ENCODE assay signal across 12 cellular contexts in genomic region chr16:31701734-31702133, GRCh38.
A peak's percentile ranks its signal among the peaks of the same experiment; 100 is the strongest.
DNase-seq lines count a peak whose midpoint lies in the region; ATAC-seq and TF ChIP-seq lines count a peak whose summit lies in the region.
"Had no signal": no experiment of that assay in that cellular context is flagged by ENCODE, and none has a peak within 500 bp of the region (broad histone marks: within the 10 kb centered on the region; RNA-seq: fewer than 3 reads in every experiment).

No MANE protein-coding gene starts in this region.

- peak overlapping the region; percentile 74 for H3K4me3 ChIP-seq in Karpas-422 (ENCODE audit: low read length)

- H2AFZ ChIP-seq in Karpas-422 (ENCODE audit: low read length): no peak overlapping the region

- peak overlapping the region; percentile 85 for H3K4me2 ChIP-seq in Karpas-422 (ENCODE audit: low read depth, low read length, poor library complexity, severe bottlenecking)

- no peaks in the 10 kb centered on the region for H3K9me3 ChIP-seq in Karpas-422 (ENCODE audit: low read length)
- H3K9me3 ChIP-seq: prostate gland, testis had no signal

- peaks cover 5% of the 10 kb centered on the region for H3K9me3 Mint-ChIP-seq in Calu3 (ENCODE audit: low read depth, unreplicated experiment)
- no peaks in the 10 kb centered on the region for H3K9me3 Mint-ChIP-seq in dendritic cell treated with granulocyte-macrophage colony-stimulating factor and Interleukin-4, amounts not matched to agents 40 ng/mL and 50 ng/mL, for 4 days
- no peaks in the 10 kb centered on the region for H3K9me3 Mint-ChIP-seq in naive thymus-derived CD8-positive, alpha-beta T cell

- no peak for ATAC-seq in naive thymus-derived CD8-positive, alpha-beta T cell
- ATAC-seq in GM18909 (IDR thresholded peaks at IDR 0.05; ENCODE audit: poor library complexity, unreplicated experiment): no peak

- H4K20me1 ChIP-seq in Karpas-422 (ENCODE audit: insufficient read depth, low read depth, low read length): no peaks in the 10 kb centered on the region

- peaks cover 37% of the 10 kb centered on the region for H3K36me3 Mint-ChIP-seq in Calu3 (ENCODE audit: insufficient read depth, unreplicated experiment)
- no peaks in the 10 kb centered on the region for H3K36me3 Mint-ChIP-seq in dendritic cell treated with granulocyte-macrophage colony-stimulating factor and Interleukin-4, amounts not matched to agents 40 ng/mL and 50 ng/mL, for 4 days (ENCODE audit: low read depth)
- H3K36me3 Mint-ChIP-seq in naive thymus-derived CD8-positive, alpha-beta T cell: peaks cover 0 to 44% (median 6%) of the 10 kb centered on the region in 3 donors

- intact Hi-C loops in Calu3 (cut with micrococcal nuclease; ENCODE audit: unreplicated experiment): no loop called here
- intact Hi-C loops in dendritic cell treated with granulocyte-macrophage colony-stimulating factor and Interleukin-4, amounts not matched to agents 40 ng/mL and 50 ng/mL, for 4 days (cut with micrococcal nuclease): no loop called here
- intact Hi-C loops in cardiac septum (cut with DNase I): loop anchor here (10.0 kb wide), 1 partner anchor 197 kb away; the partner anchor contains the start of gene RUSF1

- CTCF ChIA-PET in Calu3 (lab: Charles Lee): no interaction called here

- H3K4me1 ChIP-seq in Karpas-422 (ENCODE audit: low read length): peaks cover 9% of the 10 kb centered on the region
- H3K4me1 ChIP-seq: prostate gland, testis had no signal

- DNase-seq in Calu3 (no peak), Karpas-422 (no peak), NCI-H187 (lab: John Stamatoyannopoulos, UW) (no peak), cardiac septum (ENCODE audit: low spot score) (no peak)
- DNase-seq in naive thymus-derived CD8-positive, alpha-beta T cell: no peak
- DNase-seq in stimulated activated CD4-positive, alpha-beta T cell treated with anti-CD3 and anti-CD28 coated beads, Interleukin-2, amount 100 ng/mL, for 48 hours: no peak
- DNase-seq: activated CD4-positive, CD25-positive, alpha-beta regulatory T cell treated with anti-CD3 and anti-CD28 coated beads, Interleukin-2, amount 50 U/mL, for 72 hours; NCI-H2081 treated with DMSO at 0.1 percent for 48 hours; testis had no signal

- peak overlapping the region; percentile 83 for H3K27ac Mint-ChIP-seq in Calu3 (ENCODE audit: unreplicated experiment)
- H3K27ac Mint-ChIP-seq in dendritic cell treated with granulocyte-macrophage colony-stimulating factor and Interleukin-4, amounts not matched to agents 40 ng/mL and 50 ng/mL, for 4 days: peak overlapping the region; percentile 56
- peak overlapping the region; percentile 85 to 98 (median 92) for H3K27ac Mint-ChIP-seq in naive thymus-derived CD8-positive, alpha-beta T cell

- peak overlapping the region; percentile 0; the same call in 1 of the 2 replicates for H3K27ac ChIP-seq in Karpas-422 (ENCODE audit: low read length)
- H3K27ac ChIP-seq: prostate gland, testis had no signal

- H3K36me3 ChIP-seq in Karpas-422 (ENCODE audit: insufficient read depth, low read length): peaks cover 6% of the 10 kb centered on the region; the same call in 1 of the 2 replicates

- POLR2A ChIA-PET in naive thymus-derived CD8-positive, alpha-beta T cell (lab: Charles Lee): interaction anchor here (0.8 to 3.1 kb wide), 3 partner anchors 12 to 241 kb away, joined by 3 to 26 read pairs (median 3); partner anchors contain the start of gene ZNF267

- no TSS peak for BruUV-seq in Calu3 (replicated peaks; lab: Mats Ljungman, UMichigan)

- peaks cover 18% of the 10 kb centered on the region for H3K4me1 Mint-ChIP-seq in Calu3 (ENCODE audit: low read depth, unreplicated experiment)
- H3K4me1 Mint-ChIP-seq in dendritic cell treated with granulocyte-macrophage colony-stimulating factor and Interleukin-4, amounts not matched to agents 40 ng/mL and 50 ng/mL, for 4 days (ENCODE audit: low read depth): peaks cover 28% of the 10 kb centered on the region
- peaks cover 25 to 45% (median 32%) of the 10 kb centered on the region in 4 donors for H3K4me1 Mint-ChIP-seq in naive thymus-derived CD8-positive, alpha-beta T cell

- no peak for TF ChIP-seq CTCF in Calu3 (IDR thresholded peaks at IDR 0.05; ENCODE audit: unreplicated experiment)

- peak overlapping the region; percentile 89 for H3K9ac ChIP-seq in Karpas-422 (ENCODE audit: low read length)

- H3K9me2 ChIP-seq in Karpas-422 (replicated peaks; ENCODE audit: insufficient read depth, low read length): no peaks in the 10 kb centered on the region

- H3K27me3 Mint-ChIP-seq in Calu3 (ENCODE audit: unreplicated experiment): no peaks in the 10 kb centered on the region
- H3K27me3 Mint-ChIP-seq in dendritic cell treated with granulocyte-macrophage colony-stimulating factor and Interleukin-4, amounts not matched to agents 40 ng/mL and 50 ng/mL, for 4 days: peaks cover 58% of the 10 kb centered on the region
- H3K27me3 Mint-ChIP-seq in naive thymus-derived CD8-positive, alpha-beta T cell: no peaks in the 10 kb centered on the region

- H3K79me2 ChIP-seq in Karpas-422 (ENCODE audit: low read length): peaks cover 30% of the 10 kb centered on the region

- peak overlapping the region; percentile 82 for H3K4me3 Mint-ChIP-seq in Calu3 (ENCODE audit: low read depth, unreplicated experiment)
- H3K4me3 Mint-ChIP-seq in dendritic cell treated with granulocyte-macrophage colony-stimulating factor and Interleukin-4, amounts not matched to agents 40 ng/mL and 50 ng/mL, for 4 days: no peak overlapping the region
- peak overlapping the region; percentile 79 to 95 (median 90) for H3K4me3 Mint-ChIP-seq in naive thymus-derived CD8-positive, alpha-beta T cell

- no peaks in the 10 kb centered on the region for H3K27me3 ChIP-seq in Karpas-422 (ENCODE audit: low read length)
- H3K27me3 ChIP-seq: testis had no signal
